Comparison of ENCODE assay signal across 12 cellular contexts in genomic region chr10:114523876-114524275, GRCh38.
DNase-seq lines count a peak whose midpoint lies in the region; ATAC-seq and TF ChIP-seq lines count a peak whose summit lies in the region.
"Had no signal": no experiment of that assay in that cellular context is flagged by ENCODE, and none has a peak within 500 bp of the region (broad histone marks: within the 10 kb centered on the region; RNA-seq: fewer than 3 reads in every experiment).

No MANE protein-coding gene starts in this region.

- peak overlapping the region; percentile 90 for H3K4me3 Mint-ChIP-seq in activated T-cell treated with anti-CD3 and anti-CD28 coated beads, Interleukin-2, amount 50 U/mL, for 4 hours
- peak overlapping the region; percentile 91 for H3K4me3 Mint-ChIP-seq in T-helper 2 cell treated with Interferon-gamma antibody and Interleukin-4, amounts not matched to agents 5 μg/mL and 100 μg/mL, for 36 hours

- H3K4me1 Mint-ChIP-seq in activated T-cell treated with anti-CD3 and anti-CD28 coated beads, Interleukin-2, amount 50 U/mL, for 4 hours (ENCODE audit: low read depth), result peaks cover 84% of the 10 kb centered on the region
- H3K4me1 Mint-ChIP-seq in T-helper 2 cell treated with Interferon-gamma antibody and Interleukin-4, amounts not matched to agents 5 μg/mL and 100 μg/mL, for 36 hours (ENCODE audit: low read depth), result peaks cover 71% of the 10 kb centered on the region

- H3K4me1 ChIP-seq in esophagus squamous epithelium (peaks cover 22 to 88% (median 44%) of the 10 kb centered on the region in 3 donors), testis (no peaks in the 10 kb centered on the region)

- intact Hi-C loops in esophagus squamous epithelium (cut with DNase I) (no loop called here), testis (cut with DNase I; ENCODE audit: low total_unique reads) (no loop called here)

- no peak for DNase-seq in activated T-cell treated with anti-CD3 and anti-CD28 coated beads, Interleukin-2, amount 50 U/mL, for 4 hours
- DNase-seq in activated T-cell treated with anti-CD3 and anti-CD28 coated beads for 4 hours (no peak), esophagus squamous epithelium (lab: John Stamatoyannopoulos, UW) (no peak), testis (no peak), NCI-H2227 (lab: John Stamatoyannopoulos, UW; ENCODE audit: unreplicated experiment) (no peak), NCI-H187 treated with DMSO at 0.1 percent for 48 hours (lab: John Stamatoyannopoulos, UW) (no peak)
- no peak for DNase-seq in T-helper 2 cell treated with Interferon-gamma antibody and Interleukin-4, amounts not matched to agents 5 μg/mL and 100 μg/mL, for 36 hours (ENCODE audit: low spot score)
- DNase-seq: ACHN, glutamatergic neuron, left colon, trophoblast cell had no signal

- TF ChIP-seq POLR2A in esophagus squamous epithelium (IDR thresholded peaks at IDR 0.05) (no peak), testis (IDR thresholded peaks at IDR 0.05) (no peak)

- H3K9me3 Mint-ChIP-seq in activated T-cell treated with anti-CD3 and anti-CD28 coated beads, Interleukin-2, amount 50 U/mL, for 4 hours, result no peaks in the 10 kb centered on the region
- no peaks in the 10 kb centered on the region for H3K9me3 Mint-ChIP-seq in T-helper 2 cell treated with Interferon-gamma antibody and Interleukin-4, amounts not matched to agents 5 μg/mL and 100 μg/mL, for 36 hours

- TF ChIP-seq CTCF in esophagus squamous epithelium (IDR thresholded peaks at IDR 0.05), result no peak
- no peak for TF ChIP-seq CTCF in testis (IDR thresholded peaks at IDR 0.05)

- no peak for ATAC-seq in activated T-cell treated with anti-CD3 and anti-CD28 coated beads, Interleukin-2, amount 50 U/mL, for 4 hours
- no peak for ATAC-seq in GM18498 (IDR thresholded peaks at IDR 0.05; ENCODE audit: unreplicated experiment)
- ATAC-seq: left colon had no signal

- H3K4me3 ChIP-seq in esophagus squamous epithelium, result peak overlapping the region; percentile 46 to 66 (median 58)
- H3K4me3 ChIP-seq in testis, result peak overlapping the region in 1 of 2 donors; percentile 61

- H3K9me3 ChIP-seq in esophagus squamous epithelium (no peaks in the 10 kb centered on the region), testis (no peaks in the 10 kb centered on the region)

- peaks cover 7% of the 10 kb centered on the region for H3K36me3 Mint-ChIP-seq in activated T-cell treated with anti-CD3 and anti-CD28 coated beads, Interleukin-2, amount 50 U/mL, for 4 hours (ENCODE audit: insufficient read depth)
- peaks cover 38% of the 10 kb centered on the region for H3K36me3 Mint-ChIP-seq in T-helper 2 cell treated with Interferon-gamma antibody and Interleukin-4, amounts not matched to agents 5 μg/mL and 100 μg/mL, for 36 hours (ENCODE audit: low read depth)

- 67 to 72% methylated on average over 3 of the region's 3 CpGs for WGBS in esophagus squamous epithelium, 2 donors
- WGBS in testis, 2 donors, result 64 to 73% methylated on average over 3 of the region's 3 CpGs

- no peaks in the 10 kb centered on the region for H3K27me3 Mint-ChIP-seq in activated T-cell treated with anti-CD3 and anti-CD28 coated beads, Interleukin-2, amount 50 U/mL, for 4 hours (ENCODE audit: low read depth)
- no peaks in the 10 kb centered on the region for H3K27me3 Mint-ChIP-seq in T-helper 2 cell treated with Interferon-gamma antibody and Interleukin-4, amounts not matched to agents 5 μg/mL and 100 μg/mL, for 36 hours (ENCODE audit: low read depth)

- H3K27ac Mint-ChIP-seq in T-helper 2 cell treated with Interferon-gamma antibody and Interleukin-4, amounts not matched to agents 5 μg/mL and 100 μg/mL, for 36 hours, result peak overlapping the region; percentile 5

- H3K27ac ChIP-seq in esophagus squamous epithelium (peak overlapping the region; percentile 72 to 97 (median 88)), testis (peak overlapping the region; percentile 81 to 82)

- H3K27me3 ChIP-seq in esophagus squamous epithelium (no peaks in the 10 kb centered on the region), testis (no peaks in the 10 kb centered on the region)

- H3K36me3 ChIP-seq in esophagus squamous epithelium (peaks cover 0 to 5% (median 0%) of the 10 kb centered on the region in 3 donors), testis (ENCODE audit: low read depth, missing control alignments) (no peaks in the 10 kb centered on the region)
